In the genomic region with DNA sequence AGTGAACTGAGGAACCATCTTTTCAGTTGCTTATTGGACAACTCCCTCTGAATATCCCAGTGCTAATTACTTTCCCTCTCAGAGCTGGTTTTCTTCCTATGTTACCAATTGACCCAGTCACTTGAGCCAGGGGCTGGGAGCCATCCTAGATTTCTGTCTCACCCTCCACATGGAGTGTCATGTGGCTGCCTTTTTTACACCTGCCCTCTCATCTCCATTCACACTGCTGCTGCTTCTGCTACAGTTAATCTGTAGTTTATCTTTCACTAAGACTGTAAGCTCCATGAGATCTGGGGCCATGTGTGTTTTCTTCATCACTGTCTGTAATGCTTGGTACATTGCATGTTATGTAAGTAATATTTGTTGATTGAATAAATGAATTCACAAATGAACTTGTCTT, we compare ENCODE assay signal across 15 cellular contexts. TPM values are rescaled to one million over a fixed set of nuclear protein-coding genes. Genes with fewer than 3 reads are reported as not detected.
DNase-seq lines count a peak whose midpoint lies in the region; ATAC-seq and TF ChIP-seq lines count a peak whose summit lies in the region.
"Had no signal": no experiment of that assay in that cellular context is flagged by ENCODE, and none has a peak within 500 bp of the region (broad histone marks: within the 10 kb centered on the region; RNA-seq: fewer than 3 reads in every experiment).

No MANE protein-coding gene starts in this region.

- H3K27ac Mint-ChIP-seq in CD4-positive, CD25-positive, alpha-beta regulatory T cell = peak overlapping the region; percentile 0 to 84 (median 77)
- H3K27ac Mint-ChIP-seq in chondrocyte (ENCODE audit: unreplicated experiment) (peak overlapping the region; percentile 43), progenitor cell of endocrine pancreas (peak overlapping the region; percentile 21)

- H3K4me3 ChIP-seq in CD4-positive, CD25-positive, alpha-beta regulatory T cell (ENCODE audit: low read depth, low read length) = no peak overlapping the region
- H3K4me3 ChIP-seq in HUES48 (ENCODE audit: low read depth, low read length) (no peak overlapping the region), upper lobe of right lung (no peak overlapping the region)
- H3K4me3 ChIP-seq: MG63 had no signal

- H3K9ac ChIP-seq in HUES48 (ENCODE audit: low read depth, low read length) = no peak overlapping the region

- peaks cover 3% of the 10 kb centered on the region for H3K36me3 Mint-ChIP-seq in CD4-positive, CD25-positive, alpha-beta regulatory T cell
- H3K36me3 Mint-ChIP-seq in chondrocyte (ENCODE audit: low read depth) (peaks cover 18% of the 10 kb centered on the region), progenitor cell of endocrine pancreas (ENCODE audit: insufficient read depth) (peaks cover 9% of the 10 kb centered on the region)

- H3K4me1 Mint-ChIP-seq in CD4-positive, CD25-positive, alpha-beta regulatory T cell = peaks cover 21 to 34% (median 28%) of the 10 kb centered on the region in 4 donors
- peaks cover 74% of the 10 kb centered on the region for H3K4me1 Mint-ChIP-seq in chondrocyte (ENCODE audit: low read depth)
- H3K4me1 Mint-ChIP-seq in progenitor cell of endocrine pancreas (ENCODE audit: low read depth) = peaks cover 51% of the 10 kb centered on the region

- no peak for TF ChIP-seq CTCF in chondrocyte (IDR thresholded peaks at IDR 0.05)
- no peak for TF ChIP-seq CTCF in progenitor cell of endocrine pancreas (IDR thresholded peaks at IDR 0.05; ENCODE audit: unreplicated experiment)
- no peak for TF ChIP-seq CTCF in upper lobe of right lung (IDR thresholded peaks at IDR 0.05)

- H3K4me1 ChIP-seq in CD4-positive, CD25-positive, alpha-beta regulatory T cell (ENCODE audit: control insufficient read depth, insufficient read depth, low read length, poor library complexity, severe bottlenecking) = no peaks in the 10 kb centered on the region
- peaks cover 40% of the 10 kb centered on the region for H3K4me1 ChIP-seq in HUES48 (ENCODE audit: control insufficient read depth, insufficient read depth, low read length)
- H3K4me1 ChIP-seq in upper lobe of right lung = peaks cover 55% of the 10 kb centered on the region

- no peaks in the 10 kb centered on the region for H3K9me3 ChIP-seq in CD4-positive, CD25-positive, alpha-beta regulatory T cell (ENCODE audit: control insufficient read depth in 2 of 2, low read length in 2 of 2)
- no peaks in the 10 kb centered on the region for H3K9me3 ChIP-seq in HUES48 (ENCODE audit: control insufficient read depth, insufficient read depth, low read length)
- H3K9me3 ChIP-seq in upper lobe of right lung = no peaks in the 10 kb centered on the region
- H3K9me3 ChIP-seq: MG63 had no signal

- no peak for DNase-seq in CD4-positive, CD25-positive, alpha-beta regulatory T cell
- DNase-seq in chondrocyte (ENCODE audit: low spot score) (no peak), progenitor cell of endocrine pancreas (ENCODE audit: low spot score, unreplicated experiment) (no peak), upper lobe of right lung (no peak), CD1c-positive myeloid dendritic cell (ENCODE audit: extremely low spot score) (no peak)
- DNase-seq: activated CD4-positive, alpha-beta T cell treated with anti-CD3 and anti-CD28 coated beads, Interleukin-2, amount 50 U/mL, for 48 hours; DND-41; MG63; NCI-H2081 treated with DMSO at 0.1 percent for 48 hours; NCI-H748 treated with DMSO at 0.1 percent for 48 hours; Right ventricle myocardium superior; T1000 had no signal

- ATAC-seq in CD4-positive, CD25-positive, alpha-beta regulatory T cell (ENCODE audit: low read depth in 2 of 2) = no peak
- ATAC-seq in upper lobe of right lung = no peak
- no peak for ATAC-seq in HG03196 (IDR thresholded peaks at IDR 0.05; ENCODE audit: unreplicated experiment)
- no peak for ATAC-seq in GM21717 (IDR thresholded peaks at IDR 0.05; ENCODE audit: unreplicated experiment)

- no peaks in the 10 kb centered on the region for H3K27me3 Mint-ChIP-seq in CD4-positive, CD25-positive, alpha-beta regulatory T cell
- no peaks in the 10 kb centered on the region for H3K27me3 Mint-ChIP-seq in chondrocyte (ENCODE audit: low read depth)
- H3K27me3 Mint-ChIP-seq in progenitor cell of endocrine pancreas = no peaks in the 10 kb centered on the region

- no peaks in the 10 kb centered on the region for H3K36me3 ChIP-seq in CD4-positive, CD25-positive, alpha-beta regulatory T cell (ENCODE audit: control insufficient read depth, insufficient read depth, low read length)
- peaks cover 36% of the 10 kb centered on the region for H3K36me3 ChIP-seq in HUES48 (ENCODE audit: control insufficient read depth, insufficient read depth, low read length)
- no peaks in the 10 kb centered on the region for H3K36me3 ChIP-seq in upper lobe of right lung

- no peak overlapping the region for H3K4me3 Mint-ChIP-seq in CD4-positive, CD25-positive, alpha-beta regulatory T cell
- no peak overlapping the region for H3K4me3 Mint-ChIP-seq in chondrocyte (ENCODE audit: unreplicated experiment)
- H3K4me3 Mint-ChIP-seq in progenitor cell of endocrine pancreas (ENCODE audit: low read depth) = no peak overlapping the region

- H3K27ac ChIP-seq in CD4-positive, CD25-positive, alpha-beta regulatory T cell (ENCODE audit: insufficient read depth, low read length, poor library complexity, severe bottlenecking) = no peak overlapping the region
- H3K27ac ChIP-seq in HUES48 (ENCODE audit: low read depth, low read length) = peak overlapping the region; percentile 9
- H3K27ac ChIP-seq in upper lobe of right lung = no peak overlapping the region

- no peaks in the 10 kb centered on the region for H3K27me3 ChIP-seq in CD4-positive, CD25-positive, alpha-beta regulatory T cell (ENCODE audit: control insufficient read depth, insufficient read depth, low read length)
- H3K27me3 ChIP-seq in HUES48 (ENCODE audit: control insufficient read depth, insufficient read depth, low read length) = no peaks in the 10 kb centered on the region
- no peaks in the 10 kb centered on the region for H3K27me3 ChIP-seq in upper lobe of right lung
- H3K27me3 ChIP-seq: MG63 had no signal

- intact Hi-C loops in upper lobe of right lung (cut with DNase I) = no loop called here

- H3K9me3 Mint-ChIP-seq in CD4-positive, CD25-positive, alpha-beta regulatory T cell = no peaks in the 10 kb centered on the region
- no peaks in the 10 kb centered on the region for H3K9me3 Mint-ChIP-seq in chondrocyte (ENCODE audit: low read depth)
- no peaks in the 10 kb centered on the region for H3K9me3 Mint-ChIP-seq in progenitor cell of endocrine pancreas (ENCODE audit: low read depth)

RNA-seq across cellular contexts. Expression of a gene that starts 35.8 kb away (rescaled TPM):
- 39.2 TPM for total RNA-seq in CD4-positive, CD25-positive, alpha-beta regulatory T cell
- 10 to 100 TPM; 11.4 to 16.1 (median 13.9) TPM for polyA plus RNA-seq in CD4-positive, CD25-positive, alpha-beta regulatory T cell
- total RNA-seq in chondrocyte (429 to 498 TPM (median 485 TPM) in 3 replicates), progenitor cell of endocrine pancreas (107 and 116 TPM in 2 replicates), upper lobe of right lung (148 TPM)

Comparison
In these comparisons a context has a peak if more than half of its experiments do, and no peak if none do; other contexts are left out.
1. H3K27ac Mint-ChIP-seq: peak in every context shown above with its lines; median percentile 77 in CD4-positive, CD25-positive, alpha-beta regulatory T cell; 43 in chondrocyte; 21 in progenitor cell of endocrine pancreas.